21 cellular contexts compared by ENCODE assay signal in genomic region chr1:226954337-226954736, GRCh38. TPM values are rescaled to one million over a fixed set of nuclear protein-coding genes. Genes with fewer than 3 reads are reported as not detected.
DNase-seq lines count a peak whose midpoint lies in the region; ATAC-seq, FAIRE-seq and TF ChIP-seq lines count a peak whose summit lies in the region.
"Had no signal": no experiment of that assay in that cellular context is flagged by ENCODE, and none has a peak within 500 bp of the region (broad histone marks: within the 10 kb centered on the region; RNA-seq: fewer than 3 reads in every experiment).

No MANE protein-coding gene starts in this region.

- H3K9me3 Mint-ChIP-seq in MCF 10A (ENCODE audit: unreplicated experiment) (peaks cover 14% of the 10 kb centered on the region), neural progenitor cell (peaks cover 27% of the 10 kb centered on the region)
- H3K9me3 Mint-ChIP-seq: HFFc6 had no signal

- DNase-seq in MCF 10A (ENCODE audit: unreplicated experiment) (no peak), mammary epithelial cell (no peak), ecto neural progenitor cell (ENCODE audit: low spot score) (peak; percentile 23), neural progenitor cell (ENCODE audit: low spot score) (no peak), upper lobe of right lung (no peak), GM12891 (ENCODE audit: insufficient read length, low spot score) (no peak), kidney glomerular epithelial cell (lab: John Stamatoyannopoulos, UW) (no peak), D341Med (ENCODE audit: low spot score) (no peak)
- DNase-seq: BE2C; CD4-positive, alpha-beta T cell; DMS79; H7; HFFc6; KBM-7; MV-4-11; NCI-H1694 treated with DMSO at 0.1 percent for 48 hours; OCI-M1; RPMI8226; SIG-M5 had no signal

- H3K4me1 ChIP-seq in mammary epithelial cell (ENCODE audit: insufficient read depth, low read length) (no peaks in the 10 kb centered on the region), neural progenitor cell (no peaks in the 10 kb centered on the region), upper lobe of right lung (no peaks in the 10 kb centered on the region)
- H3K4me1 ChIP-seq: BE2C had no signal

- in situ Hi-C loops in mammary epithelial cell (cut with MboI; ENCODE audit: low sequenced_read_pairs in 2 of 2), result no loop called here

- FAIRE-seq in GM12891 (lab: Jason Lieb, UNC), result no peak
- FAIRE-seq: A204.1, D721Med had no signal

- H3K4me3 ChIP-seq in mammary epithelial cell (replicated peaks in 1 of 3; ENCODE audit: insufficient read depth in 1 of 3, low read depth in 2 of 3, low read length in 3 of 3), result no peak overlapping the region
- H3K4me3 ChIP-seq in neural progenitor cell, result no peak overlapping the region
- H3K4me3 ChIP-seq in upper lobe of right lung, result no peak overlapping the region

- H3K4me1 Mint-ChIP-seq in MCF 10A (ENCODE audit: insufficient read depth, unreplicated experiment), result peaks cover 4% of the 10 kb centered on the region
- H3K4me1 Mint-ChIP-seq in neural progenitor cell, result peaks cover 9% of the 10 kb centered on the region

- H3K4me2 ChIP-seq in mammary epithelial cell (ENCODE audit: insufficient read depth, low read depth, low read length) (no peak overlapping the region), neural progenitor cell (no peak overlapping the region)

- TF ChIP-seq POLR2A in GM12891 (IDR thresholded peaks at IDR 0.05; ENCODE audit: low read depth, low read length), result no peak

- dilution Hi-C loops in mammary epithelial cell (cut with HindIII; ENCODE audit: low sequenced_read_pairs), result no loop called here

- peak; percentile 63 for ATAC-seq in upper lobe of right lung

- peaks cover 12% of the 10 kb centered on the region for H3K36me3 Mint-ChIP-seq in MCF 10A (ENCODE audit: insufficient read depth, unreplicated experiment)
- peaks cover 5% of the 10 kb centered on the region for H3K36me3 Mint-ChIP-seq in neural progenitor cell

- BruUV-seq in MCF 10A (replicated peaks; lab: Mats Ljungman, UMichigan) (no TSS peak), mammary epithelial cell (replicated peaks; lab: Mats Ljungman, UMichigan) (no TSS peak)

- H4K20me1 ChIP-seq in mammary epithelial cell (ENCODE audit: insufficient read depth, low read length), result no peaks in the 10 kb centered on the region
- H4K20me1 ChIP-seq in neural progenitor cell (ENCODE audit: low read depth), result no peaks in the 10 kb centered on the region

- POLR2A ChIA-PET in MCF 10A (lab: Yijun Ruan, JAX), result no interaction called here

- H3K27ac Mint-ChIP-seq in MCF 10A (ENCODE audit: low read depth, unreplicated experiment), result peak overlapping the region; percentile 27
- H3K27ac Mint-ChIP-seq in neural progenitor cell, result peak overlapping the region; percentile 90
- H3K27ac Mint-ChIP-seq: CD4-positive, alpha-beta T cell; HFFc6 had no signal

- CTCF ChIA-PET in MCF 10A (lab: Yijun Ruan, JAX) (no interaction called here), mammary epithelial cell (lab: Charles Lee; ENCODE audit: low non-redundant PET) (no interaction called here)

- H3K27me3 Mint-ChIP-seq in MCF 10A (ENCODE audit: insufficient read depth, unreplicated experiment), result no peaks in the 10 kb centered on the region
- H3K27me3 Mint-ChIP-seq in neural progenitor cell (ENCODE audit: insufficient read depth, low read depth), result peaks cover 3% of the 10 kb centered on the region
- H3K27me3 Mint-ChIP-seq: CD4-positive, alpha-beta T cell had no signal

- H2AFZ ChIP-seq in mammary epithelial cell (ENCODE audit: low read depth, low read length) (no peak overlapping the region), neural progenitor cell (replicated peaks) (no peak overlapping the region)

- intact Hi-C loops in MCF 10A (cut with micrococcal nuclease), result no loop called here
- intact Hi-C loops in mammary epithelial cell (cut with micrococcal nuclease), result no loop called here
- intact Hi-C loops in upper lobe of right lung (cut with DNase I), result no loop called here

- H3K9ac ChIP-seq in mammary epithelial cell (ENCODE audit: insufficient read depth, low read length) (no peak overlapping the region), neural progenitor cell (no peak overlapping the region)

- H3K27ac ChIP-seq in mammary epithelial cell (ENCODE audit: insufficient read depth, low read depth, low read length) (no peak overlapping the region), neural progenitor cell (no peak overlapping the region), upper lobe of right lung (no peak overlapping the region)

- H3K4me3 Mint-ChIP-seq in MCF 10A (ENCODE audit: unreplicated experiment) (no peak overlapping the region), neural progenitor cell (no peak overlapping the region)
- H3K4me3 Mint-ChIP-seq: CD4-positive, alpha-beta T cell; HFFc6 had no signal

- H3K79me2 ChIP-seq in mammary epithelial cell (ENCODE audit: insufficient read depth, low read length), result peaks cover 3% of the 10 kb centered on the region
- H3K79me2 ChIP-seq in neural progenitor cell (ENCODE audit: low read depth), result no peaks in the 10 kb centered on the region

- H3K27me3 ChIP-seq in mammary epithelial cell (ENCODE audit: insufficient read depth, low read length) (no peaks in the 10 kb centered on the region), neural progenitor cell (no peaks in the 10 kb centered on the region), upper lobe of right lung (no peaks in the 10 kb centered on the region)
- H3K27me3 ChIP-seq: BE2C had no signal

- H3K9me3 ChIP-seq in mammary epithelial cell (replicated peaks; ENCODE audit: insufficient read depth, low read length) (no peaks in the 10 kb centered on the region), neural progenitor cell (ENCODE audit: low read depth) (no peaks in the 10 kb centered on the region), upper lobe of right lung (no peaks in the 10 kb centered on the region)
- H3K9me3 ChIP-seq: BE2C had no signal

- 67% methylated on average over 1 of the region's 6 CpGs for WGBS in mammary epithelial cell (ENCODE audit: low coverage, missing lambda C conversion rate)

- no peak for TF ChIP-seq CTCF in MCF 10A (IDR thresholded peaks at IDR 0.05; ENCODE audit: unreplicated experiment)
- TF ChIP-seq CTCF in mammary epithelial cell (conservative IDR thresholded peaks at IDR 0.05 in 1 of 2, IDR thresholded peaks at IDR 0.05 in 1 of 2; ENCODE audit: extremely low read depth in 1 of 2, insufficient read depth in 1 of 2, low read depth in 1 of 2, low read length in 2 of 2), result no peak
- no peak for TF ChIP-seq CTCF in neural progenitor cell (IDR thresholded peaks at IDR 0.05)
- TF ChIP-seq CTCF in upper lobe of right lung (IDR thresholded peaks at IDR 0.05), result no peak

- H3F3A ChIP-seq in neural progenitor cell (ENCODE audit: low read depth), result no peaks in the 10 kb centered on the region

- H3K36me3 ChIP-seq in mammary epithelial cell (ENCODE audit: insufficient read depth, low read length) (no peaks in the 10 kb centered on the region), neural progenitor cell (no peaks in the 10 kb centered on the region), upper lobe of right lung (peaks cover 7% of the 10 kb centered on the region)

TF ChIP-seq in GM12891, 5 proteins besides CTCF, POLR2A, EP300 and RAD21:
- no peak for TF ChIP-seq POU2F2 (IDR thresholded peaks at IDR 0.05; ENCODE audit: low read depth, low read length)
- no peak for TF ChIP-seq PAX5 (IDR thresholded peaks at IDR 0.05; ENCODE audit: insufficient read depth, low read length, severe bottlenecking)
- no peak for TF ChIP-seq SPI1 (IDR thresholded peaks at IDR 0.05; ENCODE audit: low read depth, low read length)
- no peak for TF ChIP-seq POLR2AphosphoS5 (IDR thresholded peaks at IDR 0.05; ENCODE audit: low read depth, low read length)
- TF ChIP-seq TAF1 (IDR thresholded peaks at IDR 0.05; ENCODE audit: low read depth, low read length), result no peak

RNA-seq across cellular contexts. Expression of gene COQ8A, which starts 14.2 kb away (rescaled TPM):
- 22.1 and 26.4 TPM in 2 replicates for total RNA-seq in MCF 10A (2022)
- 1 to 10 TPM; 5.5 to 7.1 TPM for total RNA-seq in mammary epithelial cell
- polyA plus RNA-seq in mammary epithelial cell, result 8.7 TPM
- polyA minus RNA-seq in mammary epithelial cell, result 11.7 TPM
- 13.8 and 18.8 TPM in 2 replicates for total RNA-seq in neural progenitor cell (ENCODE audit: low replicate concordance)
- total RNA-seq in upper lobe of right lung, result 30.6 TPM
- 10.4 TPM for polyA plus RNA-seq in GM12891 (2012; ENCODE audit: low read depth, missing spikeins)
